8 cellular contexts compared by ENCODE assay signal in the genomic region with DNA sequence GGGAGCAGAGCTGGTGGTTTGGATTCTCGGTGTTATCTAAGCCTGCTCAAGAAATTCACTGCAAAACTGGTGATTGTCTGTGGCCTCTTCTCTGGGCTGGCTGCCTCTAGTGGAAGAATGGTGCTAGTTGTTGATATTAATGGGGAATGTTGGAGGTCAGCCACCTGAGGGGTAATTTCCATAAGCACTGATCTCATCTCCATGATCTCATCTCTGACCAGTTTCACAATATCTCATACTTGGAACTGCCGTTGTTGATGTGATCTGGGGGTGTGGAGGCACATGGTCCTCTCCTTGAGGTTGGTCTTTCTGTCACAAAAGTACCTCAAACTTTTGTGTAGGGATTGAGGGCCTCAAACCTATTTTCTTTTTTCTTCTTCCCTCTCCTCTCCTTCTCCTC.
DNase-seq lines count a peak whose midpoint lies in the region; ATAC-seq, FAIRE-seq and TF ChIP-seq lines count a peak whose summit lies in the region.
"Had no signal": no experiment of that assay in that cellular context is flagged by ENCODE, and none has a peak within 500 bp of the region (broad histone marks: within the 10 kb centered on the region; RNA-seq: fewer than 3 reads in every experiment).

No MANE protein-coding gene starts in this region.

- H3K9me2 ChIP-seq in HCT116 (ENCODE audit: insufficient read depth): no peaks in the 10 kb centered on the region

- TF ChIP-seq EP300 in sigmoid colon (IDR thresholded peaks at IDR 0.05): no peak

- H3K27ac ChIP-seq in HCT116 (ENCODE audit: low read depth, low read length): no peak overlapping the region
- peak overlapping the region in 2 of 4 donors; percentile 21 to 64 for H3K27ac ChIP-seq in sigmoid colon
- H3K27ac ChIP-seq: pancreas had no signal

- 46 to 54% methylated on average over 2 of the region's 2 CpGs for WGBS in sigmoid colon, 2 donors

- no peak overlapping the region for H3K4me3 ChIP-seq in HCT116 (replicated peaks in 1 of 2; ENCODE audit: low read depth in 1 of 2, low read length in 2 of 2)
- no peak overlapping the region for H3K4me3 ChIP-seq in MG63
- H3K4me3 ChIP-seq in epithelial cell of proximal tubule (ENCODE audit: low read depth, low read length): no peak overlapping the region
- no peak overlapping the region for H3K4me3 ChIP-seq in sigmoid colon
- H3K4me3 ChIP-seq: pancreas had no signal

- no TSS peak for BruUV-seq in HCT116 (replicated peaks; lab: Mats Ljungman, UMichigan)

- H3K27me3 ChIP-seq in HCT116 (ENCODE audit: insufficient read depth, low read length): no peaks in the 10 kb centered on the region
- no peaks in the 10 kb centered on the region for H3K27me3 ChIP-seq in MG63
- no peaks in the 10 kb centered on the region for H3K27me3 ChIP-seq in sigmoid colon
- H3K27me3 ChIP-seq: pancreas had no signal

- ATAC-seq in GM18511 (IDR thresholded peaks at IDR 0.05; ENCODE audit: unreplicated experiment) (peak; percentile 70), HCT116 (peak; percentile 67)

- no peak overlapping the region for H3K4me2 ChIP-seq in HCT116 (ENCODE audit: low read length)

- TF ChIP-seq POLR2A in HCT116 (IDR thresholded peaks at IDR 0.05; ENCODE audit: borderline replicate concordance, extremely low read depth, insufficient read depth, insufficient read length) (no peak), sigmoid colon (IDR thresholded peaks at IDR 0.05) (no peak), GM12891 (IDR thresholded peaks at IDR 0.05; ENCODE audit: low read depth, low read length) (no peak)

- H3K4me1 ChIP-seq in HCT116 (ENCODE audit: control insufficient read depth in 1 of 2, insufficient read depth in 2 of 2, low read length in 2 of 2): no peaks in the 10 kb centered on the region
- peaks cover 0 to 14% (median 8%) of the 10 kb centered on the region in 4 donors for H3K4me1 ChIP-seq in sigmoid colon

- H3K9me3 ChIP-seq in HCT116 (ENCODE audit: control insufficient read depth in 1 of 2, insufficient read depth in 1 of 2, low read depth in 1 of 2, low read length in 2 of 2): no peaks in the 10 kb centered on the region
- H3K9me3 ChIP-seq in MG63: no peaks in the 10 kb centered on the region; the same call in 1 of the 2 replicates
- H3K9me3 ChIP-seq in sigmoid colon: no peaks in the 10 kb centered on the region
- H3K9me3 ChIP-seq: pancreas had no signal

- no peak for TF ChIP-seq RAD21 in HCT116 (IDR thresholded peaks at IDR 0.05; ENCODE audit: low read depth)

- RAD21 ChIA-PET in HCT116 (lab: Charles Lee; ENCODE audit: low non-redundant PET in 1 of 2, low total read pairs in 2 of 2, uncharacterized antibody in 2 of 2, unreplicated experiment in 2 of 2): no interaction called here

- H3K79me2 ChIP-seq in HCT116 (ENCODE audit: insufficient read depth, low read length): no peaks in the 10 kb centered on the region

- H3K9ac ChIP-seq in HCT116 (ENCODE audit: low read length): no peak overlapping the region

- DNase-seq in HCT116 (ENCODE audit: low read depth, low spot score): peak; percentile 6
- DNase-seq in MG63: peak; percentile 80
- DNase-seq in epithelial cell of proximal tubule (ENCODE audit: low read depth): peak; percentile 94
- peak; percentile 86 for DNase-seq in sigmoid colon
- DNase-seq in retina: no peak
- DNase-seq in GM12891 (ENCODE audit: insufficient read length, low spot score): no peak

- POLR2A ChIA-PET in HCT116 (lab: Charles Lee): no interaction called here

- CTCF ChIA-PET in HCT116 (lab: Charles Lee): no interaction called here

- intact Hi-C loops in HCT116 (cut with micrococcal nuclease) (no loop called here), sigmoid colon (cut with DNase I) (no loop called here)

- no peak overlapping the region for H2AFZ ChIP-seq in HCT116 (ENCODE audit: low read depth, low read length, poor library complexity, severe bottlenecking)

- H3K36me3 ChIP-seq in HCT116 (ENCODE audit: control insufficient read depth in 1 of 2, insufficient read depth in 2 of 2, low read length in 2 of 2): no peaks in the 10 kb centered on the region
- H3K36me3 ChIP-seq in MG63: peaks cover 10% of the 10 kb centered on the region
- H3K36me3 ChIP-seq in sigmoid colon: peaks cover 0 to 3% (median 0%) of the 10 kb centered on the region in 4 donors
- H3K36me3 ChIP-seq: pancreas had no signal

- no peak for FAIRE-seq in GM12891 (lab: Jason Lieb, UNC)
- FAIRE-seq: pancreas had no signal

- TF ChIP-seq CTCF in HCT116 (IDR thresholded peaks at IDR 0.05 in 2 of 3, conservative IDR thresholded peaks at IDR 0.05 in 1 of 3; ENCODE audit: borderline replicate concordance in 1 of 3, insufficient read depth in 1 of 3, low read depth in 2 of 3, low read length in 2 of 3) (peak in 2 of 3 experiments; percentile 20 to 45; a peak in 3 of 6 replicates), epithelial cell of proximal tubule (conservative IDR thresholded peaks at IDR 0.05; ENCODE audit: low read depth, low read length) (peak; percentile 64), sigmoid colon (IDR thresholded peaks at IDR 0.05) (peak in 2 of 4 experiments; percentile 12 to 17)

- H4K20me1 ChIP-seq in HCT116 (ENCODE audit: insufficient read depth): no peaks in the 10 kb centered on the region

TF ChIP-seq in HCT116, 20 proteins besides CTCF, POLR2A, EP300 and RAD21 (continues in another document):
- TF ChIP-seq ELF1 (IDR thresholded peaks at IDR 0.05; ENCODE audit: borderline replicate concordance, low read depth) (no peak), YY1 (IDR thresholded peaks at IDR 0.05; ENCODE audit: extremely low read depth, insufficient replicate concordance, low read depth, low read length) (no peak), CBX3 (IDR thresholded peaks at IDR 0.05; ENCODE audit: low read depth) (no peak), ZFX (IDR thresholded peaks at IDR 0.05) (no peak), EZH2phosphoT487 (IDR thresholded peaks at IDR 0.05; ENCODE audit: borderline replicate concordance) (no peak), ZNF274 (IDR thresholded peaks at IDR 0.05; ENCODE audit: low read depth, low read length) (no peak)
- TF ChIP-seq, protein P1, sequence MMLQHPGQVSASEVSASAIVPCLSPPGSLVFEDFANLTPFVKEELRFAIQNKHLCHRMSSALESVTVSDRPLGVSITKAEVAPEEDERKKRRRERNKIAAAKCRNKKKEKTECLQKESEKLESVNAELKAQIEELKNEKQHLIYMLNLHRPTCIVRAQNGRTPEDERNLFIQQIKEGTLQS (IDR thresholded peaks at IDR 0.05): no peak
- TF ChIP-seq, protein P2, sequence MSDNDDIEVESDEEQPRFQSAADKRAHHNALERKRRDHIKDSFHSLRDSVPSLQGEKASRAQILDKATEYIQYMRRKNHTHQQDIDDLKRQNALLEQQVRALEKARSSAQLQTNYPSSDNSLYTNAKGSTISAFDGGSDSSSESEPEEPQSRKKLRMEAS (IDR thresholded peaks at IDR 0.05): no peak

TF ChIP-seq in GM12891, 5 proteins besides CTCF, POLR2A, EP300 and RAD21:
- TF ChIP-seq POU2F2 (IDR thresholded peaks at IDR 0.05; ENCODE audit: low read depth, low read length) (no peak), TAF1 (IDR thresholded peaks at IDR 0.05; ENCODE audit: low read depth, low read length) (no peak), SPI1 (IDR thresholded peaks at IDR 0.05; ENCODE audit: low read depth, low read length) (no peak), PAX5 (IDR thresholded peaks at IDR 0.05; ENCODE audit: insufficient read depth, low read length, severe bottlenecking) (no peak), POLR2AphosphoS5 (IDR thresholded peaks at IDR 0.05; ENCODE audit: low read depth, low read length) (no peak)
TF ChIP-seq in GM12891: peak in this region for 0.

Comparison
In these comparisons a context has a peak if more than half of its experiments do, and no peak if none do; other contexts are left out.
1. DNase-seq: peak in HCT116 (single experiment), MG63 (single experiment), epithelial cell of proximal tubule (single experiment) and sigmoid colon (single experiment); none in retina (single experiment) and GM12891 (single experiment).